In genomic region chr2:233353769-233354499, GRCh38 we compare ENCODE assay signal across 1 cellular context.
TF ChIP-seq lines count a peak whose summit lies in the region.

Gene DGKD, plus strand, starts transcription at chr2:233354494. Its CDS starts 25 bp downstream, at chr2:233354519.

TF ChIP-seq in K562, 482 proteins besides CTCF, POLR2A, EP300 and RAD21 (continued from another document and continues in another):
- TF ChIP-seq, protein P1, sequence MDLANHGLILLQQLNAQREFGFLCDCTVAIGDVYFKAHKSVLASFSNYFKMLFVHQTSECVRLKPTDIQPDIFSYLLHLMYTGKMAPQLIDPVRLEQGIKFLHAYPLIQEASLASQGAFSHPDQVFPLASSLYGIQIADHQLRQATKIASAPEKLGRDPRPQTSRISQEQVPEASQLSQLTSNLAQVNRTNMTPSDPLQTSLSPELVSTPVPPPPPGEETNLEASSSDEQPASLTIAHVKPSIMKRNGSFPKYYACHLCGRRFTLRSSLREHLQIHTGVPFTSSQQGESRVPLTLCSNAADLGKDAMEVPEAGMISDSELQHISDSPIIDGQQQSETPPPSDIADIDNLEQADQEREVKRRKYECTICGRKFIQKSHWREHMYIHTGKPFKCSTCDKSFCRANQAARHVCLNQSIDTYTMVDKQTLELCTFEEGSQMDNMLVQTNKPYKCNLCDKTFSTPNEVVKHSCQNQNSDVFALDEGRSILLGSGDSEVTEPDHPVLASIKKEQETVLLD (IDR thresholded peaks at IDR 0.05): 0 out of 2 replicates have a peak, but pooled peaks have one; percentile 34
- 0 out of 2 replicates have a peak, but pooled peaks have one; percentile 13 for TF ChIP-seq TFAP4 (CRISPR knock-in tag; IDR thresholded peaks at IDR 0.05; ENCODE audit: borderline replicate concordance)
- TF ChIP-seq GATA2 (CRISPR knock-in tag; IDR thresholded peaks at IDR 0.05): no peak
- TF ChIP-seq MAFG (tag; conservative IDR thresholded peaks at IDR 0.05): no peak
- no peak for TF ChIP-seq BMI1 (IDR thresholded peaks at IDR 0.05; ENCODE audit: low read length)
- TF ChIP-seq ETS2 (tag; IDR thresholded peaks at IDR 0.05; ENCODE audit: borderline replicate concordance, poor library complexity, severe bottlenecking): no peak
- TF ChIP-seq CTBP1 (IDR thresholded peaks at IDR 0.05; ENCODE audit: borderline replicate concordance): peak; percentile 70
- TF ChIP-seq ARID2 (IDR thresholded peaks at IDR 0.05): 0 out of 2 replicates have a peak, but pooled peaks have one; percentile 22
- TF ChIP-seq TRIM24 (IDR thresholded peaks at IDR 0.05): peak in 1 of 2 experiments; percentile 53; a peak in 1 of 4 replicates
- TF ChIP-seq ATF2 (CRISPR knock-in tag; IDR thresholded peaks at IDR 0.05): no peak
- TF ChIP-seq FOXA1 (IDR thresholded peaks at IDR 0.05; ENCODE audit: borderline replicate concordance): no peak
- no peak for TF ChIP-seq ZC3H11A (IDR thresholded peaks at IDR 0.05; ENCODE audit: low read depth, low read length)
- TF ChIP-seq WHSC1 (IDR thresholded peaks at IDR 0.05; ENCODE audit: low read length): no peak
- no peak for TF ChIP-seq ARNT (IDR thresholded peaks at IDR 0.05)
- no peak for TF ChIP-seq CBFB (CRISPR knock-in tag; IDR thresholded peaks at IDR 0.05)
- TF ChIP-seq KDM5B (IDR thresholded peaks at IDR 0.05; ENCODE audit: insufficient replicate concordance, low read depth, low read length): no peak
- TF ChIP-seq TOE1 (IDR thresholded peaks at IDR 0.05; ENCODE audit: borderline replicate concordance): no peak
- TF ChIP-seq TOE1 (CRISPR knock-in tag; IDR thresholded peaks at IDR 0.05; ENCODE audit: borderline replicate concordance, low read depth): no peak
- TF ChIP-seq ZBTB40 (IDR thresholded peaks at IDR 0.05): peak; percentile 52; the same call in 1 of the 2 replicates
- TF ChIP-seq ZBTB40 (CRISPR knock-in tag; IDR thresholded peaks at IDR 0.05): no peak
- TF ChIP-seq SIN3B (IDR thresholded peaks at IDR 0.05; ENCODE audit: low read depth): no peak
- TF ChIP-seq HMBOX1 (IDR thresholded peaks at IDR 0.05): peak; percentile 46; the same call in 1 of the 2 replicates
- TF ChIP-seq DPF2 (IDR thresholded peaks at IDR 0.05): peak; percentile 62; the same call in 1 of the 2 replicates
- TF ChIP-seq, protein P2, sequence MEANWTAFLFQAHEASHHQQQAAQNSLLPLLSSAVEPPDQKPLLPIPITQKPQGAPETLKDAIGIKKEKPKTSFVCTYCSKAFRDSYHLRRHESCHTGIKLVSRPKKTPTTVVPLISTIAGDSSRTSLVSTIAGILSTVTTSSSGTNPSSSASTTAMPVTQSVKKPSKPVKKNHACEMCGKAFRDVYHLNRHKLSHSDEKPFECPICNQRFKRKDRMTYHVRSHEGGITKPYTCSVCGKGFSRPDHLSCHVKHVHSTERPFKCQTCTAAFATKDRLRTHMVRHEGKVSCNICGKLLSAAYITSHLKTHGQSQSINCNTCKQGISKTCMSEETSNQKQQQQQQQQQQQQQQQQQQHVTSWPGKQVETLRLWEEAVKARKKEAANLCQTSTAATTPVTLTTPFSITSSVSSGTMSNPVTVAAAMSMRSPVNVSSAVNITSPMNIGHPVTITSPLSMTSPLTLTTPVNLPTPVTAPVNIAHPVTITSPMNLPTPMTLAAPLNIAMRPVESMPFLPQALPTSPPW (CRISPR knock-in tag; IDR thresholded peaks at IDR 0.05): peak; percentile 86
- TF ChIP-seq ARID1B (IDR thresholded peaks at IDR 0.05): peak; percentile 74; the same call in 1 of the 2 replicates
- TF ChIP-seq ZNF75A (CRISPR knock-in tag; IDR thresholded peaks at IDR 0.05): no peak
- 0 out of 2 replicates have a peak, but pooled peaks have one; percentile 37 for TF ChIP-seq NFRKB (IDR thresholded peaks at IDR 0.05; ENCODE audit: low read depth)
- no peak for TF ChIP-seq KAT2B (IDR thresholded peaks at IDR 0.05; ENCODE audit: low read depth, low read length)
- TF ChIP-seq, protein P3, sequence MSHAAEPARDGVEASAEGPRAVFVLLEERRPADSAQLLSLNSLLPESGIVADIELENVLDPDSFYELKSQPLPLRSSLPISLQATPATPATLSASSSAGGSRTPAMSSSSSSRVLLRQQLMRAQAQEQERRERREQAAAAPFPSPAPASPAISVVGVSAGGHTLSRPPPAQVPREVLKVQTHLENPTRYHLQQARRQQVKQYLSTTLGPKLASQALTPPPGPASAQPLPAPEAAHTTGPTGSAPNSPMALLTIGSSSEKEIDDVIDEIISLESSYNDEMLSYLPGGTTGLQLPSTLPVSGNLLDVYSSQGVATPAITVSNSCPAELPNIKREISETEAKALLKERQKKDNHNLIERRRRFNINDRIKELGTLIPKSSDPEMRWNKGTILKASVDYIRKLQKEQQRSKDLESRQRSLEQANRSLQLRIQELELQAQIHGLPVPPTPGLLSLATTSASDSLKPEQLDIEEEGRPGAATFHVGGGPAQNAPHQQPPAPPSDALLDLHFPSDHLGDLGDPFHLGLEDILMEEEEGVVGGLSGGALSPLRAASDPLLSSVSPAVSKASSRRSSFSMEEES (CRISPR knock-in tag; IDR thresholded peaks at IDR 0.05): no peak
- peak; percentile 67 to 74 for TF ChIP-seq KDM1A (IDR thresholded peaks at IDR 0.05)
- TF ChIP-seq ZNF133 (CRISPR knock-in tag; IDR thresholded peaks at IDR 0.05): no peak
- TF ChIP-seq THRAP3 (IDR thresholded peaks at IDR 0.05; ENCODE audit: borderline replicate concordance): no peak
- TF ChIP-seq ZFX (CRISPR knock-in tag; IDR thresholded peaks at IDR 0.05): 0 out of 2 replicates have a peak, but pooled peaks have one; percentile 9
- TF ChIP-seq FOSL1 (tag; conservative IDR thresholded peaks at IDR 0.05): no peak
- TF ChIP-seq, protein P4, sequence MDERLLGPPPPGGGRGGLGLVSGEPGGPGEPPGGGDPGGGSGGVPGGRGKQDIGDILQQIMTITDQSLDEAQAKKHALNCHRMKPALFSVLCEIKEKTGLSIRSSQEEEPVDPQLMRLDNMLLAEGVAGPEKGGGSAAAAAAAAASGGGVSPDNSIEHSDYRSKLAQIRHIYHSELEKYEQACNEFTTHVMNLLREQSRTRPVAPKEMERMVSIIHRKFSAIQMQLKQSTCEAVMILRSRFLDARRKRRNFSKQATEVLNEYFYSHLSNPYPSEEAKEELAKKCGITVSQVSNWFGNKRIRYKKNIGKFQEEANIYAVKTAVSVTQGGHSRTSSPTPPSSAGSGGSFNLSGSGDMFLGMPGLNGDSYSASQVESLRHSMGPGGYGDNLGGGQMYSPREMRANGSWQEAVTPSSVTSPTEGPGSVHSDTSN (CRISPR knock-in tag; IDR thresholded peaks at IDR 0.05; ENCODE audit: low read depth): no peak
- TF ChIP-seq, protein P4 (tag; conservative IDR thresholded peaks at IDR 0.05; ENCODE audit: low read depth): no peak
- TF ChIP-seq NBN (IDR thresholded peaks at IDR 0.05; ENCODE audit: low read depth): 0 out of 2 replicates have a peak, but pooled peaks have one; percentile 32
- TF ChIP-seq, protein P5, sequence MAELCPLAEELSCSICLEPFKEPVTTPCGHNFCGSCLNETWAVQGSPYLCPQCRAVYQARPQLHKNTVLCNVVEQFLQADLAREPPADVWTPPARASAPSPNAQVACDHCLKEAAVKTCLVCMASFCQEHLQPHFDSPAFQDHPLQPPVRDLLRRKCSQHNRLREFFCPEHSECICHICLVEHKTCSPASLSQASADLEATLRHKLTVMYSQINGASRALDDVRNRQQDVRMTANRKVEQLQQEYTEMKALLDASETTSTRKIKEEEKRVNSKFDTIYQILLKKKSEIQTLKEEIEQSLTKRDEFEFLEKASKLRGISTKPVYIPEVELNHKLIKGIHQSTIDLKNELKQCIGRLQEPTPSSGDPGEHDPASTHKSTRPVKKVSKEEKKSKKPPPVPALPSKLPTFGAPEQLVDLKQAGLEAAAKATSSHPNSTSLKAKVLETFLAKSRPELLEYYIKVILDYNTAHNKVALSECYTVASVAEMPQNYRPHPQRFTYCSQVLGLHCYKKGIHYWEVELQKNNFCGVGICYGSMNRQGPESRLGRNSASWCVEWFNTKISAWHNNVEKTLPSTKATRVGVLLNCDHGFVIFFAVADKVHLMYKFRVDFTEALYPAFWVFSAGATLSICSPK (IDR thresholded peaks at IDR 0.05; ENCODE audit: borderline replicate concordance): no peak
